Comparison of ENCODE assay signal across 9 cellular contexts in the genomic region with DNA sequence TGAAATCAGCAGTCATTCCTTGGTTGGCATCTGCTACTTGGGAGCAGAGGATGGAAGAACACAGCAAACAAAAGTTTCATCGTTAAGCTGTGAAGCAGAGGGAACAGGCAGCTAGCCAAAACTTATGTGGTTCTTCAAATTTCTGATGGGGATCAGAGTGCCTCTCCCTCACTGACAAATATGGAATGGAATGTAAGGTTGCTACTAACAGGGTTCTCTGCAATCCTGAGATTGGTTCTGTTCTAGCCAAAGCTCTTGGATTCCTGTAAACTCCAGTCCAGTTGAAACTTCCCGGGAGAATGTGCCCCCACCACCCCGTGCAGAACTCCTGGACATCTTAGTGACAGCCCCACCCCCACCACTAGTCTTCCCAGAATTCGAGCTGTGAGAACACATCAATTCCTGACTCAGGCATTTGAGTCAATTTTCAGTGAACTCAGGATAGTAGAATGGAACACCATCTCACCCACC. TPM values are rescaled to one million over a fixed set of nuclear protein-coding genes. Genes with fewer than 3 reads are reported as not detected.
DNase-seq lines count a peak whose midpoint lies in the region; ATAC-seq, FAIRE-seq and TF ChIP-seq lines count a peak whose summit lies in the region.
"Had no signal": no experiment of that assay in that cellular context is flagged by ENCODE, and none has a peak within 500 bp of the region (broad histone marks: within the 10 kb centered on the region; RNA-seq: fewer than 3 reads in every experiment).

No MANE protein-coding gene starts in this region.

- no peaks in the 10 kb centered on the region for H3K4me1 Mint-ChIP-seq in activated CD4-positive, alpha-beta memory T cell treated with anti-CD3 and anti-CD28 coated beads for 36 hours (ENCODE audit: low read depth)
- no peaks in the 10 kb centered on the region for H3K4me1 Mint-ChIP-seq in natural killer cell

- TF ChIP-seq CTCF in body of pancreas (IDR thresholded peaks at IDR 0.05) (no peak), spleen (IDR thresholded peaks at IDR 0.05 in 8 of 11, conservative IDR thresholded peaks at IDR 0.05 in 3 of 11) (no peak), natural killer cell (IDR thresholded peaks at IDR 0.05) (no peak)

- DNase-seq in H54 (ENCODE audit: insufficient read length, low spot score) (peak; percentile 22), body of pancreas (peak; percentile 30 to 57 (median 42)), islet precursor cell (peak; percentile 82), spleen (no peak), natural killer cell (no peak)
- DNase-seq in activated CD4-positive, alpha-beta memory T cell treated with anti-CD3 and anti-CD28 coated beads for 36 hours = no peak
- no peak for DNase-seq in activated effector memory CD4-positive, alpha-beta T cell treated with Interleukin-2 at 50 U/mL for 16 hours
- DNase-seq: NCI-H345 had no signal

- no peak overlapping the region for H3K4me3 Mint-ChIP-seq in activated CD4-positive, alpha-beta memory T cell treated with anti-CD3 and anti-CD28 coated beads for 36 hours
- H3K4me3 Mint-ChIP-seq in natural killer cell = no peak overlapping the region

- ATAC-seq in body of pancreas (peak; percentile 69), natural killer cell (no peak), GM18517 (IDR thresholded peaks at IDR 0.05; ENCODE audit: unreplicated experiment) (no peak)

- CTCF ChIA-PET in activated CD4-positive, alpha-beta memory T cell treated with anti-CD3 and anti-CD28 coated beads for 36 hours (lab: Charles Lee) = no interaction called here

- H3K36me3 Mint-ChIP-seq in activated CD4-positive, alpha-beta memory T cell treated with anti-CD3 and anti-CD28 coated beads for 36 hours = no peaks in the 10 kb centered on the region
- no peaks in the 10 kb centered on the region for H3K36me3 Mint-ChIP-seq in natural killer cell

- no peaks in the 10 kb centered on the region for H3K27me3 ChIP-seq in body of pancreas
- no peaks in the 10 kb centered on the region for H3K27me3 ChIP-seq in spleen (replicated peaks in 1 of 7)

- H3K27ac ChIP-seq in body of pancreas = peak overlapping the region in 3 of 4 donors; percentile 48 to 72 (median 67)
- H3K27ac ChIP-seq in spleen = peak overlapping the region; percentile 47 to 84 (median 65)

- H3K27ac Mint-ChIP-seq in activated CD4-positive, alpha-beta memory T cell treated with anti-CD3 and anti-CD28 coated beads for 36 hours = no peak overlapping the region
- H3K27ac Mint-ChIP-seq in natural killer cell = no peak overlapping the region

- no peak for TF ChIP-seq POLR2A in H54 (IDR thresholded peaks at IDR 0.05; ENCODE audit: low read depth, low read length)
- TF ChIP-seq POLR2A in body of pancreas (IDR thresholded peaks at IDR 0.05) = no peak
- no peak for TF ChIP-seq POLR2A in spleen (IDR thresholded peaks at IDR 0.05)

- H3K9me3 ChIP-seq in body of pancreas = no peaks in the 10 kb centered on the region
- H3K9me3 ChIP-seq in spleen = no peaks in the 10 kb centered on the region

- WGBS in body of pancreas, 2 donors = 29 to 60% methylated on average over 4 of the region's 4 CpGs
- 55 to 74% (median 64%) methylated on average over 4 of the region's 4 CpGs for WGBS in spleen, 5 donors

- POLR2A ChIA-PET in activated CD4-positive, alpha-beta memory T cell treated with anti-CD3 and anti-CD28 coated beads for 36 hours (lab: Charles Lee) = no interaction called here

- H3K4me3 ChIP-seq in body of pancreas (no peak overlapping the region), spleen (no peak overlapping the region)

- H3K4me1 ChIP-seq in body of pancreas = peaks cover 26% of the 10 kb centered on the region
- peaks cover 0 to 9% (median 0%) of the 10 kb centered on the region in 6 donors for H3K4me1 ChIP-seq in spleen

- H3K27me3 Mint-ChIP-seq in activated CD4-positive, alpha-beta memory T cell treated with anti-CD3 and anti-CD28 coated beads for 36 hours = no peaks in the 10 kb centered on the region
- H3K27me3 Mint-ChIP-seq in natural killer cell (ENCODE audit: low read depth in 2 of 2) = no peaks in the 10 kb centered on the region

- peak; percentile 99 for FAIRE-seq in H54 (lab: Jason Lieb, UNC)

- peaks cover 2% of the 10 kb centered on the region for H3K9me3 Mint-ChIP-seq in activated CD4-positive, alpha-beta memory T cell treated with anti-CD3 and anti-CD28 coated beads for 36 hours
- H3K9me3 Mint-ChIP-seq in natural killer cell = no peaks in the 10 kb centered on the region

- intact Hi-C loops in body of pancreas (cut with DNase I) (no loop called here), spleen (cut with DNase I; ENCODE audit: low total_unique reads) (no loop called here), natural killer cell (cut with micrococcal nuclease) (no loop called here)
- intact Hi-C loops in activated CD4-positive, alpha-beta memory T cell treated with anti-CD3 and anti-CD28 coated beads for 36 hours (cut with micrococcal nuclease) = no loop called here

- H3K36me3 ChIP-seq in body of pancreas (replicated peaks in 1 of 2; ENCODE audit: insufficient read depth in 1 of 2, low read depth in 2 of 2) = no peaks in the 10 kb centered on the region
- no peaks in the 10 kb centered on the region for H3K36me3 ChIP-seq in spleen

RNA-seq across cellular contexts. Expression of a gene that starts 55.9 kb away (rescaled TPM):
- total RNA-seq in body of pancreas (10 to 100 TPM; 25.9 to 26.4 TPM), spleen (10 to 100 TPM; 28.3 to 78.6 (median 50.9) TPM), natural killer cell (10 to 100 TPM; 63.3 to 93.4 (median 64.0) TPM)
- 10 to 100 TPM in 2 of 3 donors, 1 to 10 TPM in 1; 4.7 to 18.8 (median 13.4) TPM for polyA plus RNA-seq in spleen
- 1 to 10 TPM; 2.1 TPM for total RNA-seq in activated CD4-positive, alpha-beta memory T cell treated with anti-CD3 and anti-CD28 coated beads for 36 hours

Comparison
In these comparisons a context has a peak if more than half of its experiments do, and no peak if none do; other contexts are left out.
1. DNase-seq: peak in H54 (single experiment), body of pancreas (4 of 4) and islet precursor cell (single experiment); none in spleen (single experiment), activated CD4-positive, alpha-beta memory T cell treated with anti-CD3 and anti-CD28 coated beads for 36 hours (single experiment), natural killer cell (single experiment) and activated effector memory CD4-positive, alpha-beta T cell treated with Interleukin-2 at 50 U/mL for 16 hours (single experiment).
2. RNA of a gene that starts 55.9 kb away (total RNA-seq): 63.3 to 93.4 TPM in natural killer cell, 28.3 to 78.6 TPM in spleen and 25.9 to 26.4 TPM in body of pancreas; 2.1 TPM in activated CD4-positive, alpha-beta memory T cell treated with anti-CD3 and anti-CD28 coated beads for 36 hours; every median in the first group is over 4 times any median in the second.